ENCODE assay signal across 11 cellular contexts in the genomic region with DNA sequence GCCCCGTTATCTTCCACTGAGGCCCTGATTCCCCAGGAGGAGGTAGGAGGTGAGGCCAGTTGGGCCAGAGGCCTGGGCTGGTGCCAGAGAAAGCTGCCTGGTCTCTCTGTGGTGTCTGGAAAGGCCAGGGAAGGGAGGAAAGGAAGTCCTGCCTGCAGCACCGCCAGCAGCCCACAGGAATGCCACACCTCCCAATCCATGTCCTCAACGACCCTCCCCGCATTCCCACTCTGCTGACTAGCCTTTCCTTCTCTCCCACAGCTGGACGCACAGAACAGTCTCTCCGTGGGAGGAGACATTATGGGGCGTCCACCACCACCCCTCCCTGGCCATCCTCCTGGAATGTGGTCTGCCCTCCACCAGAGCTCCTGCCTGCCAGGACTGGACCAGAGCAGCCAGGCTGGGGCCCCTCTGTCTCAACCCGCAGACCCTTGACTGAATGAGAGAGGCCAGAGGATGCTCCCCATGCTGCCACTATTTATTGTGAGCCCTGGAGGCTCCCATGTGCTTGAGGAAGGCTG. TPM values are rescaled to one million over a fixed set of nuclear protein-coding genes. Genes with fewer than 3 reads are reported as not detected.
DNase-seq lines count a peak whose midpoint lies in the region; ATAC-seq, FAIRE-seq and TF ChIP-seq lines count a peak whose summit lies in the region.
"Had no signal": no experiment of that assay in that cellular context is flagged by ENCODE, and none has a peak within 500 bp of the region (broad histone marks: within the 10 kb centered on the region; RNA-seq: fewer than 3 reads in every experiment).

No MANE protein-coding gene starts in this region.

- in situ Hi-C loops in HepG2 (cut with HindIII; ENCODE audit: extremely low pct_ligation_motif_present, low pct_unique_long_range_greater_than_20kb) = no loop called here

- H3K27me3 Mint-ChIP-seq in stimulated activated naive B cell treated with anti-CD40 and anti-IgM and Interleukin-4, amounts not matched to agents 10 μg/mL and 1 μg/mL and 100 μg/mL, for 72 hours = peaks cover 0 to 6% of the 10 kb centered on the region in 2 donors
- no peaks in the 10 kb centered on the region for H3K27me3 Mint-ChIP-seq in CD4-positive, alpha-beta memory T cell

- TF ChIP-seq EP300 in HepG2 (IDR thresholded peaks at IDR 0.05; ENCODE audit: low read depth in 2 of 2, low read length in 2 of 2) (no peak), HepG2 (CRISPR knock-in tag; IDR thresholded peaks at IDR 0.05; ENCODE audit: borderline replicate concordance) (no peak)

- no peak for ATAC-seq in HepG2
- ATAC-seq in stimulated activated naive B cell treated with anti-CD40 and anti-IgM and Interleukin-4, amounts not matched to agents 10 μg/mL and 1 μg/mL and 100 μg/mL, for 72 hours (replicated peaks) = no peak
- no peak for ATAC-seq in HG02840 (IDR thresholded peaks at IDR 0.05; ENCODE audit: low FRiP score, unreplicated experiment)
- ATAC-seq: naive thymus-derived CD8-positive, alpha-beta T cell had no signal

- no peak for TF ChIP-seq RAD21 in HepG2 (CRISPR knock-in tag; IDR thresholded peaks at IDR 0.05)

- peak overlapping the region; percentile 79 for H3K27ac Mint-ChIP-seq in stimulated activated naive B cell treated with anti-CD40 and anti-IgM and Interleukin-4, amounts not matched to agents 10 μg/mL and 1 μg/mL and 100 μg/mL, for 72 hours
- H3K27ac Mint-ChIP-seq in CD4-positive, alpha-beta memory T cell = peak overlapping the region in 2 of 7 donors; percentile 60 to 75
- H3K27ac Mint-ChIP-seq: dendritic cell treated with granulocyte-macrophage colony-stimulating factor and Interleukin-4, amounts not matched to agents 40 ng/mL and 50 ng/mL, for 4 days had no signal

- no TSS peak for BruUV-seq in HepG2 (replicated peaks; lab: Mats Ljungman, UMichigan)

- CTCF ChIA-PET in HepG2 (lab: Yijun Ruan, JAX; ENCODE audit: low intra/inter-chr PET ratio, low total read pairs) = interaction anchor here (1.0 kb wide), 1 partner anchor 52 kb away, joined by 3 read pairs; no protein-coding TSS in a partner anchor
- CTCF ChIA-PET in CD4-positive, alpha-beta memory T cell (lab: Charles Lee; ENCODE audit: partially characterized antibody) = no interaction called here

- H3K27ac ChIP-seq in coronary artery (peak overlapping the region; percentile 56 to 93), HepG2 (ENCODE audit: extremely low read length, insufficient read depth, low read length) (peak overlapping the region; percentile 19)
- no peak overlapping the region for H3K27ac ChIP-seq in CD4-positive, alpha-beta memory T cell (ENCODE audit: low read depth, low read length)

- FAIRE-seq in HepG2 (lab: Jason Lieb, UNC) = no peak

- peaks cover 21 to 28% of the 10 kb centered on the region in 2 donors for H3K4me1 Mint-ChIP-seq in stimulated activated naive B cell treated with anti-CD40 and anti-IgM and Interleukin-4, amounts not matched to agents 10 μg/mL and 1 μg/mL and 100 μg/mL, for 72 hours
- H3K4me1 Mint-ChIP-seq in CD4-positive, alpha-beta memory T cell = peaks cover 0 to 5% (median under 1%) of the 10 kb centered on the region in 4 donors

- POLR2A ChIA-PET in HepG2 (lab: Yijun Ruan, JAX) = no interaction called here
- POLR2A ChIA-PET in CD4-positive, alpha-beta memory T cell (lab: Charles Lee; ENCODE audit: partially characterized antibody) = no interaction called here

- H3K36me3 ChIP-seq in HepG2 (replicated peaks in 1 of 2; ENCODE audit: control insufficient read depth in 1 of 2, insufficient read depth in 2 of 2, low read length in 2 of 2) = peaks cover 12 to 29% of the 10 kb centered on the region in 2 experiments; a peak in 4 of 5 replicates
- H3K36me3 ChIP-seq in CD4-positive, alpha-beta memory T cell (ENCODE audit: insufficient read depth, low read length) = peaks cover 26% of the 10 kb centered on the region

- no peak overlapping the region for H3K9ac ChIP-seq in HepG2 (ENCODE audit: insufficient read depth, low read depth, low read length)

- TF ChIP-seq POLR2A in HepG2 (IDR thresholded peaks at IDR 0.05; ENCODE audit: insufficient read depth in 1 of 2, low read depth in 2 of 2, low read length in 2 of 2) = no peak

- H4K20me1 ChIP-seq in HepG2 (ENCODE audit: insufficient read depth, low read length) = no peaks in the 10 kb centered on the region

- no peak overlapping the region for H2AFZ ChIP-seq in HepG2 (ENCODE audit: low read length)

- H3K9me3 Mint-ChIP-seq in stimulated activated naive B cell treated with anti-CD40 and anti-IgM and Interleukin-4, amounts not matched to agents 10 μg/mL and 1 μg/mL and 100 μg/mL, for 72 hours = no peaks in the 10 kb centered on the region
- no peaks in the 10 kb centered on the region for H3K9me3 Mint-ChIP-seq in CD4-positive, alpha-beta memory T cell
- H3K9me3 Mint-ChIP-seq: dendritic cell treated with granulocyte-macrophage colony-stimulating factor and Interleukin-4, amounts not matched to agents 40 ng/mL and 50 ng/mL, for 4 days; naive thymus-derived CD8-positive, alpha-beta T cell had no signal

- DNase-seq in HK-2 (ENCODE audit: unreplicated experiment) = peak; percentile 61
- peak; percentile 83 for DNase-seq in coronary artery (ENCODE audit: low spot score)
- DNase-seq in HepG2 (ENCODE audit: low spot score) = no peak
- no peak for DNase-seq in stimulated activated naive B cell treated with anti-CD40 and anti-IgM and Interleukin-4, amounts not matched to agents 10 μg/mL and 1 μg/mL and 100 μg/mL, for 72 hours
- DNase-seq in NCI-H446 treated with DMSO at 0.1 percent for 48 hours (lab: John Stamatoyannopoulos, UW) = no peak
- DNase-seq in CD4-positive, alpha-beta memory T cell = no peak
- DNase-seq in putamen (ENCODE audit: low spot score) = no peak
- DNase-seq: DMS 273 treated with DMSO at 0.1 percent for 48 hours; naive thymus-derived CD8-positive, alpha-beta T cell had no signal

- no peak for TF ChIP-seq CTCF in coronary artery (IDR thresholded peaks at IDR 0.05)
- TF ChIP-seq CTCF in HepG2 (CRISPR knock-in tag; IDR thresholded peaks at IDR 0.05) = no peak

- 90% methylated on average over 7 of the region's 8 CpGs for WGBS in HepG2 (ENCODE audit: low lambda C conversion rate)

- H3K9me3 ChIP-seq in HepG2 (ENCODE audit: low read length) = no peaks in the 10 kb centered on the region
- no peaks in the 10 kb centered on the region for H3K9me3 ChIP-seq in CD4-positive, alpha-beta memory T cell (ENCODE audit: control insufficient read depth in 1 of 2, low read length in 2 of 2)

- no peaks in the 10 kb centered on the region for H3K27me3 ChIP-seq in HepG2 (ENCODE audit: control insufficient read depth in 1 of 2, insufficient read depth in 2 of 2, low read length in 2 of 2)
- H3K27me3 ChIP-seq in CD4-positive, alpha-beta memory T cell (ENCODE audit: insufficient read depth, low read length) = no peaks in the 10 kb centered on the region

- H3K4me3 ChIP-seq in coronary artery = peak overlapping the region; percentile 23
- H3K4me3 ChIP-seq in HepG2 (replicated peaks in 1 of 3; ENCODE audit: insufficient read depth in 1 of 3, low read depth in 2 of 3, low read length in 3 of 3) = no peak overlapping the region
- H3K4me3 ChIP-seq in CD4-positive, alpha-beta memory T cell (ENCODE audit: low read length in 2 of 2) = no peak overlapping the region

- no peaks in the 10 kb centered on the region for H3K79me2 ChIP-seq in HepG2 (ENCODE audit: insufficient read depth, low read length)

- H3K4me1 ChIP-seq in HepG2 (ENCODE audit: insufficient read depth, low read length) = peaks cover 68% of the 10 kb centered on the region
- H3K4me1 ChIP-seq in CD4-positive, alpha-beta memory T cell (ENCODE audit: insufficient read depth, low read length) = peaks cover 2% of the 10 kb centered on the region

- H3K4me2 ChIP-seq in HepG2 (ENCODE audit: low read depth, low read length) = no peak overlapping the region

- peak overlapping the region in 1 of 2 donors; percentile 25 for H3K4me3 Mint-ChIP-seq in stimulated activated naive B cell treated with anti-CD40 and anti-IgM and Interleukin-4, amounts not matched to agents 10 μg/mL and 1 μg/mL and 100 μg/mL, for 72 hours
- no peak overlapping the region for H3K4me3 Mint-ChIP-seq in CD4-positive, alpha-beta memory T cell
- H3K4me3 Mint-ChIP-seq: dendritic cell treated with granulocyte-macrophage colony-stimulating factor and Interleukin-4, amounts not matched to agents 40 ng/mL and 50 ng/mL, for 4 days; naive thymus-derived CD8-positive, alpha-beta T cell had no signal

- intact Hi-C loops in HepG2 (cut with micrococcal nuclease; ENCODE audit: unreplicated experiment) = no loop called here
- intact Hi-C loops in CD4-positive, alpha-beta memory T cell (cut with micrococcal nuclease) = no loop called here

- peaks cover 61 to 74% of the 10 kb centered on the region in 2 donors for H3K36me3 Mint-ChIP-seq in stimulated activated naive B cell treated with anti-CD40 and anti-IgM and Interleukin-4, amounts not matched to agents 10 μg/mL and 1 μg/mL and 100 μg/mL, for 72 hours
- H3K36me3 Mint-ChIP-seq in CD4-positive, alpha-beta memory T cell = peaks cover 38 to 53% of the 10 kb centered on the region in 2 donors

RNA-seq across cellular contexts. Expression of a gene that starts 18.0 kb away (rescaled TPM):
- 1.9 and 4.6 TPM in 2 replicates for total RNA-seq in HepG2 (2016; rRNA removed; fragmentation: Illumina TruSeq; extraction: Trizol)
- total RNA-seq in HepG2 (2016; cell fraction: cytosol; rRNA removed; fragmentation: Illumina TruSeq; extraction: Trizol; ENCODE audit: low read depth) = 0.71 and 1.2 TPM in 2 replicates
- total RNA-seq in HepG2 (2016; cell fraction: insoluble cytoplasmic fraction; rRNA removed; fragmentation: Illumina TruSeq; extraction: Trizol) = 1.8 and 4.9 TPM in 2 replicates
- total RNA-seq in HepG2 (2016; cell fraction: membrane; rRNA removed; fragmentation: Illumina TruSeq; extraction: Trizol) = 1.3 and 2.0 TPM in 2 replicates
- 7.8 and 7.9 TPM in 2 replicates for total RNA-seq in HepG2 (2016; cell fraction: nucleus; rRNA removed; fragmentation: Illumina TruSeq; extraction: Trizol)
- 13.3 and 21.0 TPM in 2 replicates for polyA plus RNA-seq in HepG2 (2011; rRNA removed)
- 10.4 and 15.2 TPM in 2 replicates for polyA plus RNA-seq in HepG2 (2011; cell fraction: cytosol; rRNA removed)
- polyA plus RNA-seq in HepG2 (2011; cell fraction: nucleus; rRNA removed) = 23.0 and 27.9 TPM in 2 replicates
- 5.3 and 17.7 TPM in 2 replicates for polyA plus RNA-seq in HepG2 (2012)
- polyA plus RNA-seq in HepG2 (2016; cell fraction: cytosol; fragmentation: Illumina TruSeq; extraction: Trizol; ENCODE audit: low read depth) = 0.42 and 0.62 TPM in 2 replicates
- 1.8 and 2.7 TPM in 2 replicates for polyA plus RNA-seq in HepG2 (2016; cell fraction: insoluble cytoplasmic fraction; fragmentation: Illumina TruSeq; extraction: Trizol; ENCODE audit: low read depth)
- polyA plus RNA-seq in HepG2 (2016; cell fraction: membrane; fragmentation: Illumina TruSeq; extraction: Trizol; ENCODE audit: low read depth) = 0.71 and 1.0 TPM in 2 replicates
- polyA plus RNA-seq in HepG2 (2016; cell fraction: nucleus; fragmentation: Illumina TruSeq; extraction: Trizol; ENCODE audit: insufficient read depth, low read depth) = 14.8 and 15.3 TPM in 2 replicates
- 1.1 and 12.0 TPM in 2 replicates for polyA minus RNA-seq in HepG2 (2011; rRNA and poly(A)+ RNA removed; ENCODE audit: low replicate concordance)
- 11.0 and 19.9 TPM in 2 replicates for polyA minus RNA-seq in HepG2 (2011; cell fraction: cytosol; rRNA and poly(A)+ RNA removed)
- polyA minus RNA-seq in HepG2 (2011; cell fraction: nucleus; rRNA and poly(A)+ RNA removed) = 7.9 and 15.2 TPM in 2 replicates
- total RNA-seq in CD4-positive, alpha-beta memory T cell = 10 to 100 TPM; 10.3 to 13.9 TPM
- polyA plus RNA-seq in CD4-positive, alpha-beta memory T cell = 10 to 100 TPM in 1 of 2 donors, 1 to 10 TPM in 1; 5.0 to 12.5 TPM

RNA-seq across cellular contexts. Expression of a gene that starts 55.9 kb away (rescaled TPM):
- total RNA-seq in HepG2 (2016; rRNA removed; fragmentation: Illumina TruSeq; extraction: Trizol) = 40.9 and 63.2 TPM in 2 replicates
- total RNA-seq in HepG2 (2016; cell fraction: cytosol; rRNA removed; fragmentation: Illumina TruSeq; extraction: Trizol; ENCODE audit: low read depth) = 3.7 and 5.4 TPM in 2 replicates
- total RNA-seq in HepG2 (2016; cell fraction: insoluble cytoplasmic fraction; rRNA removed; fragmentation: Illumina TruSeq; extraction: Trizol) = 40.0 and 59.5 TPM in 2 replicates
- 22.3 and 23.2 TPM in 2 replicates for total RNA-seq in HepG2 (2016; cell fraction: membrane; rRNA removed; fragmentation: Illumina TruSeq; extraction: Trizol)
- 37.9 and 43.8 TPM in 2 replicates for total RNA-seq in HepG2 (2016; cell fraction: nucleus; rRNA removed; fragmentation: Illumina TruSeq; extraction: Trizol)
- 69.4 and 76.3 TPM in 2 replicates for polyA plus RNA-seq in HepG2 (2011; rRNA removed)
- 38.4 and 54.0 TPM in 2 replicates for polyA plus RNA-seq in HepG2 (2011; cell fraction: cytosol; rRNA removed)
- polyA plus RNA-seq in HepG2 (2011; cell fraction: nucleus; rRNA removed) = 64.7 and 65.0 TPM in 2 replicates
- 76.2 and 86.9 TPM in 2 replicates for polyA plus RNA-seq in HepG2 (2012)
- polyA plus RNA-seq in HepG2 (2016; cell fraction: cytosol; fragmentation: Illumina TruSeq; extraction: Trizol; ENCODE audit: low read depth) = 3.1 TPM in 2 replicates
- polyA plus RNA-seq in HepG2 (2016; cell fraction: insoluble cytoplasmic fraction; fragmentation: Illumina TruSeq; extraction: Trizol; ENCODE audit: low read depth) = 70.3 and 75.5 TPM in 2 replicates
- polyA plus RNA-seq in HepG2 (2016; cell fraction: membrane; fragmentation: Illumina TruSeq; extraction: Trizol; ENCODE audit: low read depth) = 12.5 and 13.4 TPM in 2 replicates
- 70.7 and 72.2 TPM in 2 replicates for polyA plus RNA-seq in HepG2 (2016; cell fraction: nucleus; fragmentation: Illumina TruSeq; extraction: Trizol; ENCODE audit: insufficient read depth, low read depth)
- 45.5 and 101 TPM in 2 replicates for polyA minus RNA-seq in HepG2 (2011; rRNA and poly(A)+ RNA removed; ENCODE audit: low replicate concordance)
- 37.5 and 49.8 TPM in 2 replicates for polyA minus RNA-seq in HepG2 (2011; cell fraction: cytosol; rRNA and poly(A)+ RNA removed)
- 38.5 and 46.5 TPM in 2 replicates for polyA minus RNA-seq in HepG2 (2011; cell fraction: nucleus; rRNA and poly(A)+ RNA removed)
- 10 to 100 TPM; 44.2 to 45.1 TPM for total RNA-seq in CD4-positive, alpha-beta memory T cell
- 10 to 100 TPM; 41.7 to 54.9 TPM for polyA plus RNA-seq in CD4-positive, alpha-beta memory T cell

Comparison
In these comparisons a context has a peak if more than half of its experiments do, and no peak if none do; other contexts are left out.
1. DNase-seq: peak in HK-2 (single experiment) and coronary artery (single experiment); none in HepG2 (single experiment), stimulated activated naive B cell treated with anti-CD40 and anti-IgM and Interleukin-4, amounts not matched to agents 10 μg/mL and 1 μg/mL and 100 μg/mL, for 72 hours (single experiment), NCI-H446 treated with DMSO at 0.1 percent for 48 hours (single experiment), CD4-positive, alpha-beta memory T cell (0 of 5) and putamen (single experiment).